Comparison of ENCODE assay signal across 13 cellular contexts in genomic region chr10:120950103-120950561, GRCh38.
A peak's percentile ranks its signal among the peaks of the same experiment; 100 is the strongest.
DNase-seq lines count a peak whose midpoint lies in the region; ATAC-seq, FAIRE-seq and TF ChIP-seq lines count a peak whose summit lies in the region.
"Had no signal": no experiment of that assay in that cellular context is flagged by ENCODE, and none has a peak within 500 bp of the region (broad histone marks: within the 10 kb centered on the region; RNA-seq: fewer than 3 reads in every experiment).

No MANE protein-coding gene starts in this region.

- no peaks in the 10 kb centered on the region for H4K20me1 ChIP-seq in endothelial cell of umbilical vein (replicated peaks; ENCODE audit: control insufficient read depth, extremely low read depth, insufficient read depth, low read length)

- H3K27me3 ChIP-seq in endothelial cell of umbilical vein (ENCODE audit: control insufficient read depth in 2 of 2, insufficient read depth in 2 of 2, low read length in 2 of 2) = peaks cover 21 to 28% of the 10 kb centered on the region in 2 experiments
- H3K27me3 ChIP-seq in mesenchymal stem cell (ENCODE audit: control insufficient read depth in 1 of 2, insufficient read depth in 1 of 2, low read length in 2 of 2) = peaks cover 5 to 25% of the 10 kb centered on the region in 2 experiments
- H3K27me3 ChIP-seq: uterus had no signal

- peak overlapping the region in 1 of 2 experiments; percentile 72 for H3K14ac ChIP-seq in mesenchymal stem cell (ENCODE audit: low read length in 2 of 2)

- H2BK12ac ChIP-seq in mesenchymal stem cell (ENCODE audit: low read length in 2 of 2) = peak overlapping the region in 1 of 2 experiments; percentile 92

- H3K27ac ChIP-seq in endothelial cell of umbilical vein (ENCODE audit: insufficient read depth, low read depth, low read length) (no peak overlapping the region), mesenchymal stem cell (ENCODE audit: low read length, poor library complexity, severe bottlenecking) (peak overlapping the region; percentile 46), RWPE1 (no peak overlapping the region)
- H3K27ac ChIP-seq: uterus had no signal

- peak overlapping the region; percentile 24 to 78 for H3K18ac ChIP-seq in mesenchymal stem cell (ENCODE audit: low read depth in 1 of 2, low read length in 2 of 2)

- H2BK120ac ChIP-seq in mesenchymal stem cell (ENCODE audit: low read depth, low read length) = no peak overlapping the region

- FAIRE-seq in endothelial cell of umbilical vein (lab: Jason Lieb, UNC) = no peak

- no TSS peak for BruUV-seq in endothelial cell of umbilical vein (replicated peaks; lab: Mats Ljungman, UMichigan)

- H3K4me2 ChIP-seq in endothelial cell of umbilical vein (ENCODE audit: insufficient read depth, low read length) (no peak overlapping the region), mesenchymal stem cell (ENCODE audit: low read length, poor library complexity, severe bottlenecking) (peak overlapping the region; percentile 76)

- H3K4me1 ChIP-seq in endothelial cell of umbilical vein (ENCODE audit: control insufficient read depth, extremely low read depth, insufficient read depth, low read length) (peaks cover 9% of the 10 kb centered on the region), mesenchymal stem cell (ENCODE audit: control insufficient read depth, insufficient read depth, low read depth, low read length) (peaks cover 12% of the 10 kb centered on the region)

- intact Hi-C loops in endothelial cell of umbilical vein (cut with micrococcal nuclease) = no loop called here

- H4K91ac ChIP-seq in mesenchymal stem cell (ENCODE audit: low read length) = no peak overlapping the region

- H3K4me3 ChIP-seq in AG09309 (ENCODE audit: control insufficient read depth, low read depth, low read length) (peak overlapping the region; percentile 26), endothelial cell of umbilical vein (replicated peaks in 1 of 3; ENCODE audit: insufficient read depth in 1 of 3, low read depth in 1 of 3, low read length in 3 of 3) (no peak overlapping the region), mesenchymal stem cell (ENCODE audit: insufficient read depth in 1 of 2, low read depth in 1 of 2, low read length in 2 of 2) (peak overlapping the region in 1 of 2 experiments; percentile 48)
- H3K4me3 ChIP-seq: uterus had no signal

- under 1% methylated on average over 23 of the region's 23 CpGs for WGBS in mesenchymal stem cell

- no peak for TF ChIP-seq POLR2A in endothelial cell of umbilical vein (IDR thresholded peaks at IDR 0.05; ENCODE audit: low read depth, low read length)

- H2AFZ ChIP-seq in endothelial cell of umbilical vein (ENCODE audit: low read depth, low read length) = peak overlapping the region; percentile 78
- H2AFZ ChIP-seq in mesenchymal stem cell (ENCODE audit: low read depth, low read length) = peak overlapping the region; percentile 83

- no peak overlapping the region for H2BK15ac ChIP-seq in mesenchymal stem cell (ENCODE audit: low read depth, poor library complexity, severe bottlenecking)

- CTCF ChIA-PET in endothelial cell of umbilical vein (lab: Charles Lee) (interaction anchor here (1.1 to 2.5 kb wide), 12 partner anchors 8 to 1101 kb away, joined by 3 to 141 read pairs (median 14); no protein-coding TSS in a partner anchor), RWPE1 (lab: Yijun Ruan, JAX) (interaction anchor here (1.6 kb wide), 1 partner anchor 13 kb away, joined by 4 read pairs; no protein-coding TSS in a partner anchor)

- H3K79me1 ChIP-seq in mesenchymal stem cell (replicated peaks; ENCODE audit: low read length, poor library complexity, severe bottlenecking) = no peaks in the 10 kb centered on the region

- peak overlapping the region in 1 of 2 experiments; percentile 33 for H3K4ac ChIP-seq in mesenchymal stem cell (ENCODE audit: low read depth in 1 of 2, low read length in 2 of 2)

- POLR2A ChIA-PET in endothelial cell of umbilical vein (lab: Charles Lee) (no interaction called here), RWPE1 (lab: Yijun Ruan, JAX; ENCODE audit: low non-redundant PET) (no interaction called here)

- H3K9ac ChIP-seq in endothelial cell of umbilical vein (replicated peaks; ENCODE audit: extremely low read depth, insufficient read depth, low read length) (no peak overlapping the region), mesenchymal stem cell (ENCODE audit: low read length) (no peak overlapping the region)

- no peak overlapping the region for H4K8ac ChIP-seq in mesenchymal stem cell (ENCODE audit: low read length)

- H3K9me3 ChIP-seq in endothelial cell of umbilical vein (replicated peaks; ENCODE audit: control insufficient read depth, insufficient read depth, low read length) = no peaks in the 10 kb centered on the region
- H3K9me3 ChIP-seq in mesenchymal stem cell (ENCODE audit: control insufficient read depth, low read length) = peaks cover 14% of the 10 kb centered on the region
- H3K9me3 ChIP-seq: uterus had no signal

- no peaks in the 10 kb centered on the region for H3K9me1 ChIP-seq in endothelial cell of umbilical vein (replicated peaks; ENCODE audit: control insufficient read depth, extremely low read depth, insufficient read depth, low read length)

- H3K36me3 ChIP-seq in endothelial cell of umbilical vein (ENCODE audit: control insufficient read depth in 2 of 2, extremely low read depth in 1 of 2, insufficient read depth in 2 of 2, low read length in 2 of 2) (no peaks in the 10 kb centered on the region), mesenchymal stem cell (ENCODE audit: control insufficient read depth in 1 of 2, insufficient read depth in 2 of 2, low read depth in 1 of 2, low read length in 2 of 2) (no peaks in the 10 kb centered on the region)
- H3K36me3 ChIP-seq: uterus had no signal

- no peak for TF ChIP-seq CTCF in AG09309 (IDR thresholded peaks at IDR 0.05; ENCODE audit: control insufficient read depth, insufficient read depth, low read depth, low read length, missing control alignments)
- TF ChIP-seq CTCF in endothelial cell of umbilical vein (IDR thresholded peaks at IDR 0.05; ENCODE audit: extremely low read depth in 1 of 2, insufficient read depth in 1 of 2, low read depth in 1 of 2, low read length in 2 of 2) = no peak
- no peak for TF ChIP-seq CTCF in RWPE1 (conservative IDR thresholded peaks at IDR 0.05; ENCODE audit: low read depth)

- no peak overlapping the region for H2AK5ac ChIP-seq in mesenchymal stem cell (ENCODE audit: low read length, severe bottlenecking)

- no peak overlapping the region for H3K23ac ChIP-seq in mesenchymal stem cell (ENCODE audit: low read length in 2 of 2)

- DNase-seq in AG09309 (ENCODE audit: low read depth) (no peak), HuH-7 (ENCODE audit: low spot score) (peak; percentile 23), endothelial cell of umbilical vein (ENCODE audit: low read depth, low spot score) (no peak), mesenchymal stem cell (peak; percentile 65), RWPE1 (ENCODE audit: low spot score) (no peak), SHP77 treated with DMSO at 0.1 percent for 48 hours (lab: John Stamatoyannopoulos, UW) (no peak), cerebellum (ENCODE audit: low spot score) (no peak)
- DNase-seq: activated T-cell treated with anti-CD3 and anti-CD28 coated beads, Interleukin-2, amount 50 U/mL, for 24 hours; cerebellar nuclear complex; hippocampal formation; NCI-H146; uterus had no signal

- no peak overlapping the region for H2BK5ac ChIP-seq in mesenchymal stem cell (ENCODE audit: low read depth, low read length, poor library complexity, severe bottlenecking)

- ATAC-seq in HG03565 (IDR thresholded peaks at IDR 0.05; ENCODE audit: unreplicated experiment) = no peak

- no peaks in the 10 kb centered on the region for H3K79me2 ChIP-seq in endothelial cell of umbilical vein (ENCODE audit: control insufficient read depth, insufficient read depth, low read length)

- dilution Hi-C loops in endothelial cell of umbilical vein (cut with MboI; ENCODE audit: extremely low pct_ligation_motif_present, low sequenced_read_pairs) = no loop called here

TF ChIP-seq in endothelial cell of umbilical vein, 7 proteins besides CTCF, POLR2A, EP300 and RAD21:
- TF ChIP-seq FOS (IDR thresholded peaks at IDR 0.05; ENCODE audit: borderline replicate concordance, insufficient read depth, low read length) (no peak), EZH2 (IDR thresholded peaks at IDR 0.05; ENCODE audit: borderline replicate concordance, low read depth, low read length, severe bottlenecking) (no peak), GATA2 (IDR thresholded peaks at IDR 0.05; ENCODE audit: insufficient read depth, insufficient read length, low read depth, low read length) (no peak), POLR2AphosphoS5 (IDR thresholded peaks at IDR 0.05; ENCODE audit: insufficient read depth, low read depth, low read length) (no peak), JUN (IDR thresholded peaks at IDR 0.05; ENCODE audit: borderline replicate concordance, insufficient read depth, insufficient read length, low read depth) (no peak), MYC (IDR thresholded peaks at IDR 0.05; ENCODE audit: low read depth, low read length) (no peak), MAX (IDR thresholded peaks at IDR 0.05; ENCODE audit: insufficient read depth, insufficient read length) (no peak)

Comparison
In these comparisons a context has a peak if more than half of its experiments do, and no peak if none do; other contexts are left out.
1. DNase-seq: peak in HuH-7 (single experiment) and mesenchymal stem cell (single experiment); none in AG09309 (single experiment), endothelial cell of umbilical vein (single experiment), RWPE1 (single experiment), SHP77 treated with DMSO at 0.1 percent for 48 hours (single experiment) and cerebellum (single experiment).